Comparison of ENCODE assay signal across 20 cellular contexts in the genomic region with DNA sequence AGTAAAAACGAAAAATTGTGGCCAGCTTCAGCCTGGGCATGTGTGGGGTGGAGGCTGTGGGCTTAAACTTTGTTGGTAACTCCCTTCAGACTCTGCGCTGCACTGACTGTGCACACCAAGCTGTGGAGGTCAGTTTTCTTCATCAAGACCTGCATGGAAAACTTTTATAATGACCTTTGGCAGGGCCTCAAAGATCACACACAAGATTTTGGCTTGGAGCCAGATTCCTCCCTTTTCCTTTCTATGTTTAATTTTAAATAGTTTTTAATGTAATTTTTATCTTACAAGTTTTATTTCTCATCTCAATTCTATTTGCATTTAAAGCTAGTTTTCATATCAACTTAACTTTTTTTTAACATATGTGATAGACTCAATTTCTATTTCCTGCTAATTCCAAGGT.
DNase-seq lines count a peak whose midpoint lies in the region; TF ChIP-seq lines count a peak whose summit lies in the region.
"Had no signal": no experiment of that assay in that cellular context is flagged by ENCODE, and none has a peak within 500 bp of the region (broad histone marks: within the 10 kb centered on the region; RNA-seq: fewer than 3 reads in every experiment).

No MANE protein-coding gene starts in this region.

- no peaks in the 10 kb centered on the region for H3K79me2 ChIP-seq in mammary epithelial cell (ENCODE audit: insufficient read depth, low read length)

- H3K4me3 Mint-ChIP-seq in MCF 10A (ENCODE audit: unreplicated experiment), result no peak overlapping the region
- H3K4me3 Mint-ChIP-seq: B cell, IgD-negative memory B cell had no signal

- no peaks in the 10 kb centered on the region for H3K36me3 ChIP-seq in mammary epithelial cell (ENCODE audit: insufficient read depth, low read length)

- no peak overlapping the region for H3K27ac ChIP-seq in mammary epithelial cell (ENCODE audit: insufficient read depth, low read depth, low read length)
- H3K27ac ChIP-seq: 22Rv1, SK-N-MC had no signal

- no peaks in the 10 kb centered on the region for H3K27me3 ChIP-seq in mammary epithelial cell (ENCODE audit: insufficient read depth, low read length)

- in situ Hi-C loops in mammary epithelial cell (cut with MboI; ENCODE audit: low sequenced_read_pairs in 2 of 2), result no loop called here

- DNase-seq in DMS 273 (lab: John Stamatoyannopoulos, UW; ENCODE audit: unreplicated experiment) (peak; percentile 24), DMS 273 treated with DMSO at 0.1 percent for 48 hours (lab: John Stamatoyannopoulos, UW) (no peak), MCF 10A (ENCODE audit: unreplicated experiment) (peak; percentile 5), mammary epithelial cell (no peak), dermis microvascular lymphatic vessel endothelial cell (ENCODE audit: low read depth in 2 of 2) (peak; percentile 7 to 46), myocyte (ENCODE audit: low read depth) (peak; percentile 2), kidney glomerular epithelial cell (lab: John Stamatoyannopoulos, UW) (no peak)
- no peak for DNase-seq in stimulated activated CD8-positive, alpha-beta memory T cell treated with anti-CD3 and anti-CD28 coated beads, Interleukin-4, amount 100 ng/mL, for 48 hours
- DNase-seq: Calu3, Karpas-422, MV-4-11, NCI-H2081, NCI-H446, NCI-H524 treated with DMSO at 0.1 percent for 48 hours, NCI-H82, SHP77 treated with DMSO at 0.1 percent for 48 hours had no signal

- H3K4me2 ChIP-seq in mammary epithelial cell (ENCODE audit: insufficient read depth, low read depth, low read length), result no peak overlapping the region

- BruUV-seq in MCF 10A (replicated peaks; lab: Mats Ljungman, UMichigan) (no TSS peak), mammary epithelial cell (replicated peaks; lab: Mats Ljungman, UMichigan) (no TSS peak)

- H3K27me3 Mint-ChIP-seq in MCF 10A (ENCODE audit: insufficient read depth, unreplicated experiment), result no peaks in the 10 kb centered on the region
- H3K27me3 Mint-ChIP-seq: B cell, IgD-negative memory B cell had no signal

- TF ChIP-seq CTCF in MCF 10A (IDR thresholded peaks at IDR 0.05; ENCODE audit: unreplicated experiment), result no peak
- no peak for TF ChIP-seq CTCF in mammary epithelial cell (conservative IDR thresholded peaks at IDR 0.05 in 1 of 2, IDR thresholded peaks at IDR 0.05 in 1 of 2; ENCODE audit: extremely low read depth in 1 of 2, insufficient read depth in 1 of 2, low read depth in 1 of 2, low read length in 2 of 2)

- dilution Hi-C loops in mammary epithelial cell (cut with HindIII; ENCODE audit: low sequenced_read_pairs), result no loop called here

- H3K4me1 Mint-ChIP-seq in MCF 10A (ENCODE audit: insufficient read depth, unreplicated experiment), result no peaks in the 10 kb centered on the region
- H3K4me1 Mint-ChIP-seq: B cell had no signal

- 86% methylated on average over 2 of the region's 2 CpGs for WGBS in mammary epithelial cell (ENCODE audit: low coverage, missing lambda C conversion rate)

- no peak overlapping the region for H3K27ac Mint-ChIP-seq in MCF 10A (ENCODE audit: low read depth, unreplicated experiment)
- H3K27ac Mint-ChIP-seq: B cell, IgD-negative memory B cell had no signal

- POLR2A ChIA-PET in MCF 10A (lab: Yijun Ruan, JAX), result interaction anchor here (1.3 kb wide), 1 partner anchor 9 kb away, joined by 6 read pairs; no protein-coding TSS in a partner anchor

- no peaks in the 10 kb centered on the region for H3K9me3 Mint-ChIP-seq in MCF 10A (ENCODE audit: unreplicated experiment)
- H3K9me3 Mint-ChIP-seq: IgD-negative memory B cell had no signal

- no peaks in the 10 kb centered on the region for H3K4me1 ChIP-seq in mammary epithelial cell (ENCODE audit: insufficient read depth, low read length)

- no peak overlapping the region for H3K9ac ChIP-seq in mammary epithelial cell (ENCODE audit: insufficient read depth, low read length)

- H4K20me1 ChIP-seq in mammary epithelial cell (ENCODE audit: insufficient read depth, low read length), result no peaks in the 10 kb centered on the region

- H2AFZ ChIP-seq in mammary epithelial cell (ENCODE audit: low read depth, low read length), result no peak overlapping the region

- CTCF ChIA-PET in MCF 10A (lab: Yijun Ruan, JAX), result no interaction called here
- CTCF ChIA-PET in mammary epithelial cell (lab: Charles Lee; ENCODE audit: low non-redundant PET), result no interaction called here

- H3K4me3 ChIP-seq in mammary epithelial cell (replicated peaks in 1 of 3; ENCODE audit: insufficient read depth in 1 of 3, low read depth in 2 of 3, low read length in 3 of 3), result no peak overlapping the region
- H3K4me3 ChIP-seq: SK-N-MC had no signal

- H3K9me3 ChIP-seq in mammary epithelial cell (replicated peaks; ENCODE audit: insufficient read depth, low read length), result no peaks in the 10 kb centered on the region

- intact Hi-C loops in MCF 10A (cut with micrococcal nuclease) (no loop called here), mammary epithelial cell (cut with micrococcal nuclease) (no loop called here)

- H3K36me3 Mint-ChIP-seq in MCF 10A (ENCODE audit: insufficient read depth, unreplicated experiment), result no peaks in the 10 kb centered on the region
- H3K36me3 Mint-ChIP-seq: IgD-negative memory B cell had no signal

Comparison
In these comparisons a context has a peak if more than half of its experiments do, and no peak if none do; other contexts are left out.
1. DNase-seq: peak in DMS 273 (single experiment), MCF 10A (single experiment), dermis microvascular lymphatic vessel endothelial cell (2 of 2) and myocyte (single experiment); none in DMS 273 treated with DMSO at 0.1 percent for 48 hours (single experiment), mammary epithelial cell (single experiment), stimulated activated CD8-positive, alpha-beta memory T cell treated with anti-CD3 and anti-CD28 coated beads, Interleukin-4, amount 100 ng/mL, for 48 hours (single experiment) and kidney glomerular epithelial cell (single experiment).